In the genomic region with DNA sequence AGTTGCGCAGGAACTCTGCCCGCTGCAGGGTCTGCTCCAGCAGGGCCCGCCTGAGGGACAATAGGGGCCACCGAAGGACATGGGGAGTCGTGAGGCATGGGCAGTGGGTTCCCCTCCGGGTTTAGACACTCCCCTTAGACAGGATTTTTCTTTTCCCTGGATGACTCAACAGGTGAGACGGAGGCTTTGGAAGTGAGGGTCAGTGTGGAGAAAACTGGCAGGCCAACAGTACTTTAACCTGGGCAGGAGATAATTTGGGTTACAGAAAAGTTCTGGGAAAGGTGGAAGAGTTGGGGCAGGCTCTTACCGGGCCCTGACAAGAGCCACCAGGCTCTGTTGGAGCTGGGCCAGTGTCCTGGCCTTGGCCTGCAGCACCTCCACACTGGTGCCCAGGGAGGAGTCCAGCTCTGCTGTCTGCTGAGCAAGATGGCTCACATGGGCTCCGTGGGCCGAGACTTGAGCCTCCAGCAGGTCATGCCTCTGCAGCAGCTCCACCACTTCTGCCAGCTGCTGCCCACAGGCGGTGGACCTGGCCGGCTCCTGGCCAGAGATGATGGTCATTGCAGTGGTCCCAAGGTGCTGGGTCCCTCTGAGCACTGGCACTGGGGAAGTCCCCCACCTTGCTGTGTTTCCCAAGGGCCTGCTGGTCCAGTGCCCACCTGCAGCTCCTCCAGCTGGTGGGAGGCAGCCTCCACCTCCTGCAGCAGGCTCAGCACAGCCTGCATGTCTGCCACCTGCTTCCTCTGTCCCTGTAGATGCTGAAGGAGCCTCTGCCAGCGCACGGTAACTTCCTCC, we compare ENCODE assay signal across 2 cellular contexts.
TF ChIP-seq lines count a peak whose summit lies in the region.

No MANE protein-coding gene starts in this region.

TF ChIP-seq in GM12878, 131 proteins besides CTCF, POLR2A, EP300 and RAD21:
- no peak for TF ChIP-seq ASH2L (IDR thresholded peaks at IDR 0.05; ENCODE audit: borderline replicate concordance, low read depth)
- no peak for TF ChIP-seq IRF4 (IDR thresholded peaks at IDR 0.05; ENCODE audit: low read depth, low read length)
- TF ChIP-seq EZH2 (IDR thresholded peaks at IDR 0.05; ENCODE audit: borderline replicate concordance, control insufficient read depth, low read depth, low read length) = no peak
- no peak for TF ChIP-seq KLF5 (IDR thresholded peaks at IDR 0.05; ENCODE audit: partially characterized antibody)
- TF ChIP-seq, protein P1, sequence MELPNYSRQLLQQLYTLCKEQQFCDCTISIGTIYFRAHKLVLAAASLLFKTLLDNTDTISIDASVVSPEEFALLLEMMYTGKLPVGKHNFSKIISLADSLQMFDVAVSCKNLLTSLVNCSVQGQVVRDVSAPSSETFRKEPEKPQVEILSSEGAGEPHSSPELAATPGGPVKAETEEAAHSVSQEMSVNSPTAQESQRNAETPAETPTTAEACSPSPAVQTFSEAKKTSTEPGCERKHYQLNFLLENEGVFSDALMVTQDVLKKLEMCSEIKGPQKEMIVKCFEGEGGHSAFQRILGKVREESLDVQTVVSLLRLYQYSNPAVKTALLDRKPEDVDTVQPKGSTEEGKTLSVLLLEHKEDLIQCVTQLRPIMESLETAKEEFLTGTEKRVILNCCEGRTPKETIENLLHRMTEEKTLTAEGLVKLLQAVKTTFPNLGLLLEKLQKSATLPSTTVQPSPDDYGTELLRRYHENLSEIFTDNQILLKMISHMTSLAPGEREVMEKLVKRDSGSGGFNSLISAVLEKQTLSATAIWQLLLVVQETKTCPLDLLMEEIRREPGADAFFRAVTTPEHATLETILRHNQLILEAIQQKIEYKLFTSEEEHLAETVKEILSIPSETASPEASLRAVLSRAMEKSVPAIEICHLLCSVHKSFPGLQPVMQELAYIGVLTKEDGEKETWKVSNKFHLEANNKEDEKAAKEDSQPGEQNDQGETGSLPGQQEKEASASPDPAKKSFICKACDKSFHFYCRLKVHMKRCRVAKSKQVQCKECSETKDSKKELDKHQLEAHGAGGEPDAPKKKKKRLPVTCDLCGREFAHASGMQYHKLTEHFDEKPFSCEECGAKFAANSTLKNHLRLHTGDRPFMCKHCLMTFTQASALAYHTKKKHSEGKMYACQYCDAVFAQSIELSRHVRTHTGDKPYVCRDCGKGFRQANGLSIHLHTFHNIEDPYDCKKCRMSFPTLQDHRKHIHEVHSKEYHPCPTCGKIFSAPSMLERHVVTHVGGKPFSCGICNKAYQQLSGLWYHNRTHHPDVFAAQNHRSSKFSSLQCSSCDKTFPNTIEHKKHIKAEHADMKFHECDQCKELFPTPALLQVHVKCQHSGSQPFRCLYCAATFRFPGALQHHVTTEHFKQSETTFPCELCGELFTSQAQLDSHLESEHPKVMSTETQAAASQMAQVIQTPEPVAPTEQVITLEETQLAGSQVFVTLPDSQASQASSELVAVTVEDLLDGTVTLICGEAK (IDR thresholded peaks at IDR 0.05; ENCODE audit: borderline replicate concordance) = no peak
- no peak for TF ChIP-seq MEF2A (IDR thresholded peaks at IDR 0.05; ENCODE audit: insufficient read depth, low read depth, low read length)
- TF ChIP-seq TARDBP (IDR thresholded peaks at IDR 0.05; ENCODE audit: borderline replicate concordance) = no peak
- no peak for TF ChIP-seq NFYA (IDR thresholded peaks at IDR 0.05; ENCODE audit: borderline replicate concordance, low read depth, low read length)
- TF ChIP-seq MXI1 (IDR thresholded peaks at IDR 0.05; ENCODE audit: low read depth, low read length) = no peak
- TF ChIP-seq PBX3 (IDR thresholded peaks at IDR 0.05; ENCODE audit: insufficient replicate concordance, low read depth, low read length) = no peak
- no peak for TF ChIP-seq BHLHE40 (IDR thresholded peaks at IDR 0.05; ENCODE audit: borderline replicate concordance in 1 of 2, low read depth in 2 of 2, low read length in 1 of 2)
- TF ChIP-seq KDM1A (IDR thresholded peaks at IDR 0.05; ENCODE audit: borderline replicate concordance) = no peak
- TF ChIP-seq STAT1 (conservative IDR thresholded peaks at IDR 0.05) = no peak
- TF ChIP-seq PAX5 (IDR thresholded peaks at IDR 0.05; ENCODE audit: borderline replicate concordance, low read depth, low read length) = no peak
- TF ChIP-seq MAX (IDR thresholded peaks at IDR 0.05; ENCODE audit: low read depth, low read length) = no peak
- TF ChIP-seq ZBED1 (IDR thresholded peaks at IDR 0.05; ENCODE audit: borderline replicate concordance) = no peak
- no peak for TF ChIP-seq TCF12 (IDR thresholded peaks at IDR 0.05; ENCODE audit: low read depth, low read length)
TF ChIP-seq in GM12878: peak in this region for 0.

TF ChIP-seq in liver, 16 proteins besides CTCF, POLR2A, EP300 and RAD21:
- TF ChIP-seq ZBTB33 (IDR thresholded peaks at IDR 0.05) = no peak
- TF ChIP-seq HNF4A (conservative IDR thresholded peaks at IDR 0.05) = peak in 1 of 2 donors; percentile 22
TF ChIP-seq in liver: peak in this region for 1.
